8 cellular contexts compared by ENCODE assay signal in genomic region chr3:125150525-125151436, GRCh38.
DNase-seq lines count a peak whose midpoint lies in the region; ATAC-seq and TF ChIP-seq lines count a peak whose summit lies in the region.
"Had no signal": no experiment of that assay in that cellular context is flagged by ENCODE, and none has a peak within 500 bp of the region (broad histone marks: within the 10 kb centered on the region; RNA-seq: fewer than 3 reads in every experiment).

No MANE protein-coding gene starts in this region.

- H3K4me1 Mint-ChIP-seq in T-helper 2 cell treated with Interferon-gamma antibody and Interleukin-4, amounts not matched to agents 5 μg/mL and 100 μg/mL, for 36 hours (ENCODE audit: low read depth): peaks cover 17% of the 10 kb centered on the region
- peaks cover 58% of the 10 kb centered on the region for H3K4me1 Mint-ChIP-seq in osteocyte (ENCODE audit: unreplicated experiment)

- TF ChIP-seq CTCF in GM10266 (IDR thresholded peaks at IDR 0.05; ENCODE audit: control insufficient read depth, insufficient read depth, low read depth, missing control alignments) (peak; percentile 62), colonic mucosa (IDR thresholded peaks at IDR 0.05) (peak; percentile 57), osteocyte (IDR thresholded peaks at IDR 0.05) (peak; percentile 64)

- H3K27ac ChIP-seq in colonic mucosa: no peak overlapping the region

- no peaks in the 10 kb centered on the region for H3K36me3 Mint-ChIP-seq in T-helper 2 cell treated with Interferon-gamma antibody and Interleukin-4, amounts not matched to agents 5 μg/mL and 100 μg/mL, for 36 hours (ENCODE audit: low read depth)
- no peaks in the 10 kb centered on the region for H3K36me3 Mint-ChIP-seq in osteocyte (ENCODE audit: unreplicated experiment)
- H3K36me3 Mint-ChIP-seq: brain had no signal

- ATAC-seq in HG03196 (IDR thresholded peaks at IDR 0.05; ENCODE audit: unreplicated experiment): no peak
- ATAC-seq in HG03039 (IDR thresholded peaks at IDR 0.05; ENCODE audit: unreplicated experiment): no peak

- no peaks in the 10 kb centered on the region for H3K4me1 ChIP-seq in colonic mucosa

- H3K9ac ChIP-seq in colonic mucosa (ENCODE audit: low read depth in 2 of 2, low read length in 2 of 2): no peak overlapping the region

- no peaks in the 10 kb centered on the region for H3K27me3 ChIP-seq in colonic mucosa

- no peak overlapping the region for H3K4me3 ChIP-seq in colonic mucosa

- DNase-seq in GM10266 (ENCODE audit: extremely low spot score) (peak; percentile 43), LHCN-M2 (ENCODE audit: low read depth) (peak; percentile 61), colonic mucosa (peak; percentile 69), osteocyte (ENCODE audit: extremely low spot score, unreplicated experiment) (no peak)
- DNase-seq in T-helper 2 cell treated with Interferon-gamma antibody and Interleukin-4, amounts not matched to agents 5 μg/mL and 100 μg/mL, for 36 hours (ENCODE audit: low spot score): peak; percentile 40

- H3K4me3 Mint-ChIP-seq in T-helper 2 cell treated with Interferon-gamma antibody and Interleukin-4, amounts not matched to agents 5 μg/mL and 100 μg/mL, for 36 hours: no peak overlapping the region
- H3K4me3 Mint-ChIP-seq in osteocyte (ENCODE audit: unreplicated experiment): peak overlapping the region; percentile 44
- H3K4me3 Mint-ChIP-seq: brain had no signal

- H3K27ac Mint-ChIP-seq in T-helper 2 cell treated with Interferon-gamma antibody and Interleukin-4, amounts not matched to agents 5 μg/mL and 100 μg/mL, for 36 hours: no peak overlapping the region
- peak overlapping the region; percentile 80 for H3K27ac Mint-ChIP-seq in osteocyte (ENCODE audit: unreplicated experiment)

- no peaks in the 10 kb centered on the region for H3K9me3 ChIP-seq in colonic mucosa

- no peaks in the 10 kb centered on the region for H3K9me3 Mint-ChIP-seq in T-helper 2 cell treated with Interferon-gamma antibody and Interleukin-4, amounts not matched to agents 5 μg/mL and 100 μg/mL, for 36 hours
- no peaks in the 10 kb centered on the region for H3K9me3 Mint-ChIP-seq in osteocyte (ENCODE audit: unreplicated experiment)

- intact Hi-C loops in colonic mucosa (cut with DNase I): no loop called here

- peaks cover 55% of the 10 kb centered on the region for H3K27me3 Mint-ChIP-seq in T-helper 2 cell treated with Interferon-gamma antibody and Interleukin-4, amounts not matched to agents 5 μg/mL and 100 μg/mL, for 36 hours (ENCODE audit: low read depth)
- no peaks in the 10 kb centered on the region for H3K27me3 Mint-ChIP-seq in osteocyte (ENCODE audit: unreplicated experiment)
- H3K27me3 Mint-ChIP-seq: brain had no signal

- H3K36me3 ChIP-seq in colonic mucosa: no peaks in the 10 kb centered on the region
